9 cellular contexts compared by ENCODE assay signal in genomic region chr2:218859994-218860831, GRCh38. TPM values are rescaled to one million over a fixed set of nuclear protein-coding genes. Genes with fewer than 3 reads are reported as not detected.
DNase-seq lines count a peak whose midpoint lies in the region; ATAC-seq, FAIRE-seq and TF ChIP-seq lines count a peak whose summit lies in the region.
"Had no signal": no experiment of that assay in that cellular context is flagged by ENCODE, and none has a peak within 500 bp of the region (broad histone marks: within the 10 kb centered on the region; RNA-seq: fewer than 3 reads in every experiment).

No MANE protein-coding gene starts in this region.

- peak overlapping the region; percentile 73 for H3K4me2 ChIP-seq in keratinocyte (ENCODE audit: control insufficient read depth, extremely low read depth, insufficient read depth, low read depth, low read length)

- no peak overlapping the region for H3K27ac Mint-ChIP-seq in activated CD4-positive, alpha-beta T cell treated with anti-CD3 and anti-CD28 coated beads for 36 hours
- H3K27ac Mint-ChIP-seq in activated naive CD8-positive, alpha-beta T cell treated with anti-CD3 and anti-CD28 coated beads, Interleukin-2, amount 50 U/mL, for 24 hours = no peak overlapping the region
- no peak overlapping the region for H3K27ac Mint-ChIP-seq in stimulated activated naive CD8-positive, alpha-beta T cell treated with anti-CD3 and anti-CD28 coated beads, Interleukin-15, amount 100 ng/mL, for 72 hours

- no peak for TF ChIP-seq CTCF in keratinocyte (optimal IDR thresholded peaks at IDR 0.05 in 1 of 3, IDR thresholded peaks at IDR 0.05 in 1 of 3, conservative IDR thresholded peaks at IDR 0.05 in 1 of 3; ENCODE audit: extremely low read depth in 1 of 3, insufficient read depth in 2 of 3, low read length in 3 of 3)

- intact Hi-C loops in activated CD4-positive, alpha-beta T cell treated with anti-CD3 and anti-CD28 coated beads for 36 hours (cut with DNase I, micrococcal nuclease) = no loop called here

- H3K27me3 ChIP-seq in keratinocyte (ENCODE audit: control insufficient read depth, extremely low read depth, insufficient read depth, low read length) = peaks cover 63% of the 10 kb centered on the region

- H3K9me3 Mint-ChIP-seq in activated CD4-positive, alpha-beta T cell treated with anti-CD3 and anti-CD28 coated beads for 36 hours (ENCODE audit: low read depth) = no peaks in the 10 kb centered on the region
- no peaks in the 10 kb centered on the region for H3K9me3 Mint-ChIP-seq in activated naive CD8-positive, alpha-beta T cell treated with anti-CD3 and anti-CD28 coated beads, Interleukin-2, amount 50 U/mL, for 24 hours
- H3K9me3 Mint-ChIP-seq in stimulated activated naive CD8-positive, alpha-beta T cell treated with anti-CD3 and anti-CD28 coated beads, Interleukin-15, amount 100 ng/mL, for 72 hours = no peaks in the 10 kb centered on the region

- peak overlapping the region; percentile 2 for H3K9ac ChIP-seq in keratinocyte (ENCODE audit: control insufficient read depth, extremely low read depth, insufficient read depth, low read length)

- no peaks in the 10 kb centered on the region for H3K36me3 Mint-ChIP-seq in activated CD4-positive, alpha-beta T cell treated with anti-CD3 and anti-CD28 coated beads for 36 hours (ENCODE audit: low read depth)
- H3K36me3 Mint-ChIP-seq in activated naive CD8-positive, alpha-beta T cell treated with anti-CD3 and anti-CD28 coated beads, Interleukin-2, amount 50 U/mL, for 24 hours (ENCODE audit: low read depth) = no peaks in the 10 kb centered on the region

- POLR2A ChIA-PET in activated CD4-positive, alpha-beta T cell treated with anti-CD3 and anti-CD28 coated beads for 36 hours (lab: Charles Lee) = no interaction called here

- no peaks in the 10 kb centered on the region for H3K9me1 ChIP-seq in keratinocyte (ENCODE audit: control insufficient read depth, extremely low read depth, insufficient read depth, low read length)

- peaks cover 15% of the 10 kb centered on the region for H3K4me1 Mint-ChIP-seq in activated CD4-positive, alpha-beta T cell treated with anti-CD3 and anti-CD28 coated beads for 36 hours
- peaks cover 15% of the 10 kb centered on the region for H3K4me1 Mint-ChIP-seq in activated naive CD8-positive, alpha-beta T cell treated with anti-CD3 and anti-CD28 coated beads, Interleukin-2, amount 50 U/mL, for 24 hours
- H3K4me1 Mint-ChIP-seq in stimulated activated naive CD8-positive, alpha-beta T cell treated with anti-CD3 and anti-CD28 coated beads, Interleukin-15, amount 100 ng/mL, for 72 hours = peaks cover 30% of the 10 kb centered on the region

- dilution Hi-C loops in keratinocyte (cut with MboI; ENCODE audit: extremely low pct_ligation_motif_present, low sequenced_read_pairs) = no loop called here

- no peaks in the 10 kb centered on the region for H3K9me3 ChIP-seq in keratinocyte (ENCODE audit: control insufficient read depth, low read depth, low read length)

- H3K27me3 Mint-ChIP-seq in activated CD4-positive, alpha-beta T cell treated with anti-CD3 and anti-CD28 coated beads for 36 hours = peaks cover 65% of the 10 kb centered on the region
- peaks cover 78% of the 10 kb centered on the region for H3K27me3 Mint-ChIP-seq in activated naive CD8-positive, alpha-beta T cell treated with anti-CD3 and anti-CD28 coated beads, Interleukin-2, amount 50 U/mL, for 24 hours
- H3K27me3 Mint-ChIP-seq in stimulated activated naive CD8-positive, alpha-beta T cell treated with anti-CD3 and anti-CD28 coated beads, Interleukin-15, amount 100 ng/mL, for 72 hours = peaks cover 100% of the 10 kb centered on the region

- H2AFZ ChIP-seq in keratinocyte (ENCODE audit: control insufficient read depth, low read length) = no peak overlapping the region

- no peak for FAIRE-seq in keratinocyte (lab: Jason Lieb, UNC)

- CTCF ChIA-PET in activated CD4-positive, alpha-beta T cell treated with anti-CD3 and anti-CD28 coated beads for 36 hours (lab: Charles Lee) = interaction anchor here (0.6 to 4.0 kb wide), 11 partner anchors 9 to 180 kb away, joined by 3 to 29 read pairs (median 3); no protein-coding TSS in a partner anchor

- peaks cover 10% of the 10 kb centered on the region for H3K4me1 ChIP-seq in keratinocyte (ENCODE audit: control insufficient read depth, extremely low read depth, insufficient read depth, low read length)

- ATAC-seq in activated CD4-positive, alpha-beta T cell treated with anti-CD3 and anti-CD28 coated beads for 36 hours = no peak
- ATAC-seq in activated naive CD8-positive, alpha-beta T cell treated with anti-CD3 and anti-CD28 coated beads, Interleukin-2, amount 50 U/mL, for 24 hours = no peak
- ATAC-seq in stimulated activated naive CD8-positive, alpha-beta T cell treated with anti-CD3 and anti-CD28 coated beads, Interleukin-15, amount 100 ng/mL, for 72 hours = no peak
- ATAC-seq in HG02870 (IDR thresholded peaks at IDR 0.05; ENCODE audit: unreplicated experiment) = no peak
- ATAC-seq: activated CD4-positive, CD25-positive, alpha-beta regulatory T cell treated with anti-CD3 and anti-CD28 coated beads, Interleukin-2, amount 50 U/mL, for 24 hours had no signal

- H3K36me3 ChIP-seq in keratinocyte (ENCODE audit: control insufficient read depth in 2 of 2, extremely low read depth in 1 of 2, insufficient read depth in 2 of 2, low read length in 2 of 2) = no peaks in the 10 kb centered on the region

- H3K27ac ChIP-seq in keratinocyte (ENCODE audit: control insufficient read depth, insufficient read depth, low read length) = no peak overlapping the region

- no peak for DNase-seq in activated CD4-positive, alpha-beta T cell treated with anti-CD3 and anti-CD28 coated beads for 36 hours
- no peak for DNase-seq in activated CD4-positive, alpha-beta T cell treated with anti-CD3 and anti-CD28 coated beads, Interleukin-2, amount 50 U/mL, for 1 hour
- DNase-seq in activated naive CD8-positive, alpha-beta T cell treated with anti-CD3 and anti-CD28 coated beads, Interleukin-2, amount 50 U/mL, for 24 hours = no peak
- DNase-seq in keratinocyte (ENCODE audit: low read depth, low spot score) (no peak), SW480 (ENCODE audit: low spot score) (no peak)
- no peak for DNase-seq in stimulated activated naive CD8-positive, alpha-beta T cell treated with anti-CD3 and anti-CD28 coated beads, Interleukin-15, amount 100 ng/mL, for 72 hours
- DNase-seq in stimulated activated naive CD4-positive, alpha-beta T cell (lab: John Stamatoyannopoulos, UW) = no peak

- peak overlapping the region; percentile 22 to 54 (median 46) for H3K4me3 ChIP-seq in keratinocyte (ENCODE audit: control insufficient read depth in 2 of 3, extremely low read depth in 1 of 3, insufficient read depth in 2 of 3, low read depth in 1 of 3, low read length in 3 of 3)

- no peaks in the 10 kb centered on the region for H4K20me1 ChIP-seq in keratinocyte (ENCODE audit: control insufficient read depth, extremely low read depth, insufficient read depth, low read length)

- peak overlapping the region; percentile 28 for H3K4me3 Mint-ChIP-seq in activated CD4-positive, alpha-beta T cell treated with anti-CD3 and anti-CD28 coated beads for 36 hours
- H3K4me3 Mint-ChIP-seq in activated naive CD8-positive, alpha-beta T cell treated with anti-CD3 and anti-CD28 coated beads, Interleukin-2, amount 50 U/mL, for 24 hours = peak overlapping the region; percentile 25
- H3K4me3 Mint-ChIP-seq in stimulated activated naive CD8-positive, alpha-beta T cell treated with anti-CD3 and anti-CD28 coated beads, Interleukin-15, amount 100 ng/mL, for 72 hours = peak overlapping the region; percentile 72 to 77

- H3K79me2 ChIP-seq in keratinocyte (ENCODE audit: control insufficient read depth, insufficient read depth, low read length) = no peaks in the 10 kb centered on the region

RNA-seq across cellular contexts. Expression of gene WNT6, which starts 0.6 kb away (rescaled TPM):
- total RNA-seq in activated CD4-positive, alpha-beta T cell treated with anti-CD3 and anti-CD28 coated beads for 36 hours = under 1 TPM in 1 of 2 experiments, not detected in 1; 0.30 TPM
- 0.15 TPM in 1 of 3 replicates, not detected in the others for polyA plus RNA-seq in keratinocyte
- polyA plus RNA-seq in keratinocyte (2011; ENCODE audit: low read depth) = 0.20 TPM
- polyA plus RNA-seq in keratinocyte (2011; cell fraction: cytosol; rRNA removed) = 0.12 TPM in 1 of 2 replicates, not detected in the other
- polyA plus RNA-seq in keratinocyte (2011; cell fraction: nucleus; rRNA removed) = 0.09 and 0.17 TPM in 2 replicates
- 0.27 TPM in 1 of 2 replicates, not detected in the other for polyA plus RNA-seq in keratinocyte (2012; ENCODE audit: low replicate concordance)
- polyA minus RNA-seq in keratinocyte = not detected in 3 replicates
- not detected for polyA minus RNA-seq in keratinocyte (2011; cell fraction: cytosol; rRNA and poly(A)+ RNA removed)
- not detected in 2 replicates for polyA minus RNA-seq in keratinocyte (2011; cell fraction: nucleus; rRNA and poly(A)+ RNA removed)

RNA-seq across cellular contexts. Expression of gene WNT10A, which starts 20.4 kb away (rescaled TPM):
- 1 to 10 TPM; 5.4 to 6.0 TPM for total RNA-seq in activated CD4-positive, alpha-beta T cell treated with anti-CD3 and anti-CD28 coated beads for 36 hours
- 0.78 to 6.6 TPM (median 2.1 TPM) in 3 replicates for polyA plus RNA-seq in keratinocyte
- 2.4 TPM for polyA plus RNA-seq in keratinocyte (2011; ENCODE audit: low read depth)
- 0.78 and 1.4 TPM in 2 replicates for polyA plus RNA-seq in keratinocyte (2011; cell fraction: cytosol; rRNA removed)
- 1.8 and 2.6 TPM in 2 replicates for polyA plus RNA-seq in keratinocyte (2011; cell fraction: nucleus; rRNA removed)
- 0.97 and 3.7 TPM in 2 replicates for polyA plus RNA-seq in keratinocyte (2012; ENCODE audit: low replicate concordance)
- 0.43 to 4.4 TPM (median 1.4 TPM) in 3 replicates for polyA minus RNA-seq in keratinocyte
- 1.7 TPM for polyA minus RNA-seq in keratinocyte (2011; cell fraction: cytosol; rRNA and poly(A)+ RNA removed)
- 1.1 and 2.6 TPM in 2 replicates for polyA minus RNA-seq in keratinocyte (2011; cell fraction: nucleus; rRNA and poly(A)+ RNA removed)

RNA-seq across cellular contexts. Expression of gene PRKAG3, which starts 28.6 kb away (rescaled TPM):
- total RNA-seq in activated CD4-positive, alpha-beta T cell treated with anti-CD3 and anti-CD28 coated beads for 36 hours = not detected
- polyA plus RNA-seq in keratinocyte = not detected in 3 replicates
- polyA plus RNA-seq in keratinocyte (2011; ENCODE audit: low read depth) = not detected
- not detected in 2 replicates for polyA plus RNA-seq in keratinocyte (2011; cell fraction: cytosol; rRNA removed)
- polyA plus RNA-seq in keratinocyte (2011; cell fraction: nucleus; rRNA removed) = not detected in 2 replicates
- polyA plus RNA-seq in keratinocyte (2012; ENCODE audit: low replicate concordance) = not detected in 2 replicates
- polyA minus RNA-seq in keratinocyte = not detected in 3 replicates
- not detected for polyA minus RNA-seq in keratinocyte (2011; cell fraction: cytosol; rRNA and poly(A)+ RNA removed)
- not detected in 2 replicates for polyA minus RNA-seq in keratinocyte (2011; cell fraction: nucleus; rRNA and poly(A)+ RNA removed)
